Comparison of ENCODE assay signal across 18 cellular contexts in genomic region chr10:34049469-34049868, GRCh38.
"Had no signal": no experiment of that assay in that cellular context is flagged by ENCODE, and none has a peak within 500 bp of the region (broad histone marks: within the 10 kb centered on the region; RNA-seq: fewer than 3 reads in every experiment).

No MANE protein-coding gene starts in this region.

- H3K9me3 ChIP-seq: lower lobe of right lung, neutrophil, suprapubic skin had no signal

- H3K27ac Mint-ChIP-seq: activated CD4-positive, alpha-beta memory T cell treated with anti-CD3 and anti-CD28 coated beads for 36 hours; activated CD8-positive, alpha-beta memory T cell treated with anti-CD3 and anti-CD28 coated beads, Interleukin-2, amount 10 ng/mL, durations not matched to agents 7 days and 5 days; activated naive CD4-positive, alpha-beta T cell treated with anti-CD3 and anti-CD28 coated beads, Interleukin-2, amount 10 ng/mL, durations not matched to agents 7 days and 5 days had no signal

- H3K4me1 Mint-ChIP-seq: activated naive CD4-positive, alpha-beta T cell treated with anti-CD3 and anti-CD28 coated beads, Interleukin-2, amount 10 ng/mL, durations not matched to agents 7 days and 5 days; naive B cell had no signal

- H3K27me3 Mint-ChIP-seq: activated CD8-positive, alpha-beta memory T cell treated with anti-CD3 and anti-CD28 coated beads, Interleukin-2, amount 10 ng/mL, durations not matched to agents 7 days and 5 days; naive B cell had no signal

- H3K27me3 ChIP-seq: neutrophil, suprapubic skin had no signal

- H3K4me3 Mint-ChIP-seq: activated CD4-positive, alpha-beta memory T cell treated with anti-CD3 and anti-CD28 coated beads for 36 hours; activated CD8-positive, alpha-beta memory T cell treated with anti-CD3 and anti-CD28 coated beads, Interleukin-2, amount 10 ng/mL, durations not matched to agents 7 days and 5 days; activated naive CD4-positive, alpha-beta T cell treated with anti-CD3 and anti-CD28 coated beads, Interleukin-2, amount 10 ng/mL, durations not matched to agents 7 days and 5 days; naive B cell had no signal

- DNase-seq: activated CD8-positive, alpha-beta memory T cell treated with anti-CD3 and anti-CD28 coated beads, Interleukin-2, amount 10 ng/mL, durations not matched to agents 7 days and 5 days; activated naive CD4-positive, alpha-beta T cell treated with anti-CD3 and anti-CD28 coated beads, Interleukin-2, amount 10 ng/mL, durations not matched to agents 7 days and 5 days; activated T-cell treated with anti-CD3 and anti-CD28 coated beads, Interleukin-2, amount 50 U/mL, for 1 hour; central memory CD4-positive, alpha-beta T cell; cortex of kidney; effector memory CD4-positive, alpha-beta T cell; foreskin melanocyte; left cardiac atrium; lower lobe of right lung; midbrain; naive B cell; right cardiac atrium; T-helper 1 cell; WERI-Rb-1 had no signal

- ATAC-seq: activated CD8-positive, alpha-beta memory T cell treated with anti-CD3 and anti-CD28 coated beads, Interleukin-2, amount 10 ng/mL, durations not matched to agents 7 days and 5 days; left cardiac atrium; lower lobe of right lung; right cardiac atrium had no signal

- H3K27ac ChIP-seq: lower lobe of right lung, neutrophil, skin epidermis, suprapubic skin, WERI-Rb-1 had no signal

- H3K4me1 ChIP-seq: lower lobe of right lung, suprapubic skin had no signal

- H3K36me3 ChIP-seq: lower lobe of right lung, neutrophil, suprapubic skin, WERI-Rb-1 had no signal

- H3K36me3 Mint-ChIP-seq: activated CD4-positive, alpha-beta memory T cell treated with anti-CD3 and anti-CD28 coated beads for 36 hours; activated CD8-positive, alpha-beta memory T cell treated with anti-CD3 and anti-CD28 coated beads, Interleukin-2, amount 10 ng/mL, durations not matched to agents 7 days and 5 days; activated naive CD4-positive, alpha-beta T cell treated with anti-CD3 and anti-CD28 coated beads, Interleukin-2, amount 10 ng/mL, durations not matched to agents 7 days and 5 days; naive B cell had no signal

- H3K4me3 ChIP-seq: lower lobe of right lung, skin epidermis, suprapubic skin had no signal
